ENCODE assay signal across 14 cellular contexts in genomic region chr4:77776182-77777134, GRCh38. TPM values are rescaled to one million over a fixed set of nuclear protein-coding genes. Genes with fewer than 3 reads are reported as not detected.
A peak's percentile ranks its signal among the peaks of the same experiment; 100 is the strongest.
DNase-seq lines count a peak whose midpoint lies in the region; ATAC-seq lines count a peak whose summit lies in the region.
"Had no signal": no experiment of that assay in that cellular context is flagged by ENCODE, and none has a peak within 500 bp of the region (broad histone marks: within the 10 kb centered on the region; RNA-seq: fewer than 3 reads in every experiment).

No MANE protein-coding gene starts in this region.

- H3K4me1 Mint-ChIP-seq in CD4-positive, alpha-beta memory T cell: peaks cover 33 to 53% (median 39%) of the 10 kb centered on the region in 4 donors
- H3K4me1 Mint-ChIP-seq in naive thymus-derived CD8-positive, alpha-beta T cell: peaks cover 22 to 59% (median 52%) of the 10 kb centered on the region in 4 donors

- peaks cover 34% of the 10 kb centered on the region for H3K4me1 ChIP-seq in CD4-positive, alpha-beta memory T cell (ENCODE audit: insufficient read depth, low read length)

- H3K36me3 ChIP-seq in CD4-positive, alpha-beta memory T cell (ENCODE audit: insufficient read depth, low read length): peaks cover 24% of the 10 kb centered on the region

- H3K9me3 Mint-ChIP-seq in CD4-positive, alpha-beta memory T cell: peaks cover 0 to 5% (median 0%) of the 10 kb centered on the region in 8 donors
- H3K9me3 Mint-ChIP-seq in naive thymus-derived CD8-positive, alpha-beta T cell: no peaks in the 10 kb centered on the region

- no peak for ATAC-seq in naive thymus-derived CD8-positive, alpha-beta T cell
- ATAC-seq in HG03469 (IDR thresholded peaks at IDR 0.05; ENCODE audit: unreplicated experiment) (no peak), HG02759 (IDR thresholded peaks at IDR 0.05; ENCODE audit: unreplicated experiment) (no peak)
- ATAC-seq: stimulated activated naive CD8-positive, alpha-beta T cell treated with anti-CD3 and anti-CD28 coated beads, Interleukin-15, Interleukin-2, amounts not matched to agents 100 U/mL and 50 U/mL, for 24 hours had no signal

- no peaks in the 10 kb centered on the region for H3K27me3 Mint-ChIP-seq in CD4-positive, alpha-beta memory T cell
- no peaks in the 10 kb centered on the region for H3K27me3 Mint-ChIP-seq in naive thymus-derived CD8-positive, alpha-beta T cell

- H3K27ac Mint-ChIP-seq in CD4-positive, alpha-beta memory T cell: peak overlapping the region in 6 of 7 donors; percentile 8 to 69 (median 26)
- H3K27ac Mint-ChIP-seq in naive thymus-derived CD8-positive, alpha-beta T cell: peak overlapping the region in 8 of 10 donors; percentile 17 to 76 (median 62)

- no peak overlapping the region for H3K27ac ChIP-seq in CD4-positive, alpha-beta memory T cell (ENCODE audit: low read depth, low read length)
- H3K27ac ChIP-seq: heart left ventricle had no signal

- peak overlapping the region in 2 of 8 donors; percentile 15 to 25 for H3K4me3 Mint-ChIP-seq in CD4-positive, alpha-beta memory T cell
- peak overlapping the region in 4 of 10 donors; percentile 12 to 46 (median 18) for H3K4me3 Mint-ChIP-seq in naive thymus-derived CD8-positive, alpha-beta T cell
- H3K4me3 Mint-ChIP-seq: CD14-positive monocyte had no signal

- intact Hi-C loops in CD4-positive, alpha-beta memory T cell (cut with micrococcal nuclease): loop anchor here (5.0 kb wide), 1 partner anchor 86 kb away; the partner anchor contains the start of gene MRPL1

- no peak for DNase-seq in CD4-positive, alpha-beta memory T cell
- DNase-seq in M059J (ENCODE audit: low read depth) (peak; percentile 15), cerebellar cortex (ENCODE audit: low spot score) (peak; percentile 15), CD1c-positive myeloid dendritic cell (ENCODE audit: extremely low spot score) (no peak), MV-4-11 (lab: John Stamatoyannopoulos, UW) (no peak)
- DNase-seq in naive thymus-derived CD8-positive, alpha-beta T cell: no peak
- DNase-seq: amniotic stem cell; heart left ventricle; MG63; stimulated activated CD4-positive, alpha-beta T cell treated with anti-CD3 and anti-CD28 coated beads, Interleukin-4, amount 100 ng/mL, for 4 hours; stimulated activated naive CD8-positive, alpha-beta T cell treated with anti-CD3 and anti-CD28 coated beads, Interleukin-15, Interleukin-2, amounts not matched to agents 100 U/mL and 50 U/mL, for 24 hours had no signal

- peaks cover 26 to 45% of the 10 kb centered on the region in 2 donors for H3K36me3 Mint-ChIP-seq in CD4-positive, alpha-beta memory T cell
- peaks cover 0 to 53% (median 16%) of the 10 kb centered on the region in 3 donors for H3K36me3 Mint-ChIP-seq in naive thymus-derived CD8-positive, alpha-beta T cell

- no peaks in the 10 kb centered on the region for H3K9me3 ChIP-seq in CD4-positive, alpha-beta memory T cell (ENCODE audit: control insufficient read depth in 1 of 2, low read length in 2 of 2)
- H3K9me3 ChIP-seq: heart left ventricle, MG63 had no signal

- POLR2A ChIA-PET in CD4-positive, alpha-beta memory T cell (lab: Charles Lee; ENCODE audit: partially characterized antibody): interaction anchor here (1.4 kb wide), 1 partner anchor 86 kb away, joined by 5 read pairs; the partner anchor contains the start of gene MRPL1
- POLR2A ChIA-PET in naive thymus-derived CD8-positive, alpha-beta T cell (lab: Charles Lee): interaction anchor here (0.5 to 1.6 kb wide), 2 partner anchors 14 to 37 kb away, joined by 3 to 4 read pairs; no protein-coding TSS in a partner anchor

- no peak overlapping the region for H3K4me3 ChIP-seq in CD4-positive, alpha-beta memory T cell (ENCODE audit: low read length in 2 of 2)
- H3K4me3 ChIP-seq: heart left ventricle, MG63 had no signal

- H3K27me3 ChIP-seq in CD4-positive, alpha-beta memory T cell (ENCODE audit: insufficient read depth, low read length): no peaks in the 10 kb centered on the region
- H3K27me3 ChIP-seq: heart left ventricle, MG63 had no signal

- CTCF ChIA-PET in CD4-positive, alpha-beta memory T cell (lab: Charles Lee; ENCODE audit: partially characterized antibody): no interaction called here

RNA-seq across cellular contexts. Expression of gene CNOT6L, which starts 42.7 kb away (rescaled TPM):
- 100 to 1,000 TPM; 207 to 225 TPM for total RNA-seq in CD4-positive, alpha-beta memory T cell
- polyA plus RNA-seq in CD4-positive, alpha-beta memory T cell: 10 to 100 TPM; 34.3 to 44.9 TPM
- 5.8 and 8.1 TPM in 2 replicates for total RNA-seq in M059J (2014; rRNA removed; shearing (Covaris generic))
- total RNA-seq in naive thymus-derived CD8-positive, alpha-beta T cell: 100 to 1,000 TPM; 227 to 231 TPM
- polyA plus RNA-seq in naive thymus-derived CD8-positive, alpha-beta T cell: 10 to 100 TPM; 58.3 to 61.5 (median 60.2) TPM

Comparison
In these comparisons a context has a peak if more than half of its experiments do, and no peak if none do; other contexts are left out.
1. DNase-seq: peak in M059J (single experiment) and cerebellar cortex (single experiment); none in CD4-positive, alpha-beta memory T cell (0 of 5), naive thymus-derived CD8-positive, alpha-beta T cell (0 of 10), CD1c-positive myeloid dendritic cell (single experiment) and MV-4-11 (single experiment).
2. RNA of gene CNOT6L, which starts 42.7 kb away (total RNA-seq): 227 to 231 TPM in naive thymus-derived CD8-positive, alpha-beta T cell and 207 to 225 TPM in CD4-positive, alpha-beta memory T cell; 5.8 to 8.1 TPM in M059J; every median in the first group is over 10 times any median in the second.